ENCODE assay signal across 8 cellular contexts in the genomic region with DNA sequence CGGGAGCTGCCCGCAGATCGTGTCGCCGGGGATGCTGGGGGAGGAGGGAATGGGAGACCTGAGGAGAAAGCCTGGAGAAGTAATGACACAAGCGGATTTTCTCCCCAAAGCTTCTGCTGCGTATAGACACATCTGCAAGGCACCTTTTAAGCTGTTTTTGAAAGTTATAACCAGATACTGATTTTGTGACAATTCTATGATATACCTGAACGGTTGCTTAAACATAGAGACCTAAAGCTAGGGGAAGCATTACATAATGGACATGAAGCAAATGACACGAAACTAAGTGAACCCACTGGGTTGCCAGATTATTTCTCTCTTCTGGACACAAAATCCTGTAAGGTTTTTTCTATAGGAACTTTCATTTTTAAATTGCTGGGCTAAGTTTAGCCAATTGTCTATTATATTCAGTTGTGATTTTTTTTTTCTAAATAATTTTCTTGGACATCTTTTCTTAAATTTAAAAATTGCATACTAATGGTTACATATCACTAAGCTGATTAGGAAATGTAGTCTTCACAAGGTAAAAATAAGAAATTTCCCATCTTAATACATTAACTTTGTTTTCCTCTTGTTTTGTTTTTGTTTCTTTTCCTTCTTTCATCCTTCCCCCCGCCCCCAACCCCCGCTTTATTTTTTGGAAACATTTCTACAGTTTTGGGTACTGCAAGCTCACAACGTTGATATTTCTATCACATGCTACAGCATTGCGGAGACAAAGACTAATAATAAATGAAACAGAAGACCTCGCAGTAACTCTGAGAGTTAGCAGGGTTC. TPM values are rescaled to one million over a fixed set of nuclear protein-coding genes. Genes with fewer than 3 reads are reported as not detected.
DNase-seq lines count a peak whose midpoint lies in the region; ATAC-seq and TF ChIP-seq lines count a peak whose summit lies in the region.

No MANE protein-coding gene starts in this region.

- H3K18ac ChIP-seq in trophoblast cell (ENCODE audit: low read length): no peak overlapping the region

- peak overlapping the region; percentile 91 for H2AFZ ChIP-seq in GM23248
- H2AFZ ChIP-seq in PC-3 (ENCODE audit: low read length): peak overlapping the region; percentile 86
- H2AFZ ChIP-seq in trophoblast cell (ENCODE audit: insufficient read depth, low read length, poor library complexity): peak overlapping the region; percentile 48

- no peak overlapping the region for H4K91ac ChIP-seq in trophoblast cell (ENCODE audit: low read depth, low read length)

- peak overlapping the region; percentile 22 for H4K12ac ChIP-seq in trophoblast cell (ENCODE audit: low read depth, low read length)

- 15 to 19% methylated on average over 14 of the region's 14 CpGs for WGBS in GM23248 (ENCODE audit: low coverage in 1 of 2, low lambda C conversion rate in 2 of 2, missing lambda C conversion rate in 2 of 2), 2 experiments
- no CpG with 5 or more reads among the region's 14 CpGs for WGBS in trophoblast cell (ENCODE audit: extremely low coverage, insufficient coverage, insufficient read length)

- H3F3A ChIP-seq in GM23248 (ENCODE audit: insufficient read depth) (peaks cover 15% of the 10 kb centered on the region; the same call in 1 of the 2 replicates), PC-3 (ENCODE audit: low read length, unreplicated experiment) (no peaks in the 10 kb centered on the region)

- H3K27ac ChIP-seq in GM23248 (peak overlapping the region; percentile 54), PC-3 (ENCODE audit: low read length) (no peak overlapping the region), trophoblast cell (ENCODE audit: low read depth, low read length) (no peak overlapping the region)

- H2BK5ac ChIP-seq in trophoblast cell (ENCODE audit: low read depth, low read length, poor library complexity): no peak overlapping the region

- no peak overlapping the region for H2BK120ac ChIP-seq in trophoblast cell (ENCODE audit: insufficient read depth, low read length, poor library complexity)

- H3K9me3 ChIP-seq in GM23248 (ENCODE audit: low read depth) (no peaks in the 10 kb centered on the region), PC-3 (ENCODE audit: low read length) (no peaks in the 10 kb centered on the region), trophoblast cell (ENCODE audit: insufficient read depth, low read depth, low read length) (no peaks in the 10 kb centered on the region)

- no peak overlapping the region for H2AK5ac ChIP-seq in trophoblast cell (ENCODE audit: low read length)

- peaks cover 9% of the 10 kb centered on the region for H3K4me1 ChIP-seq in GM23248 (ENCODE audit: insufficient read depth)
- H3K4me1 ChIP-seq in PC-3 (ENCODE audit: insufficient read depth, low read length): peaks cover 26% of the 10 kb centered on the region
- H3K4me1 ChIP-seq in trophoblast cell (ENCODE audit: control insufficient read depth in 1 of 2, insufficient read depth in 2 of 2, low read length in 2 of 2): peaks cover 2 to 3% of the 10 kb centered on the region in 2 experiments

- DNase-seq in GM23248: no peak
- DNase-seq in PC-3: no peak
- DNase-seq in epithelial cell of proximal tubule (ENCODE audit: low read depth): no peak
- DNase-seq in trophoblast cell: peak in 1 of 2 donors; percentile 57
- no peak for DNase-seq in DMS 273 (lab: John Stamatoyannopoulos, UW; ENCODE audit: unreplicated experiment)

- no peaks in the 10 kb centered on the region for H3K79me1 ChIP-seq in trophoblast cell (ENCODE audit: low read length)

- no peaks in the 10 kb centered on the region for H3K36me3 ChIP-seq in GM23248 (ENCODE audit: low read depth)
- no peaks in the 10 kb centered on the region for H3K36me3 ChIP-seq in PC-3 (ENCODE audit: low read depth, low read length)
- H3K36me3 ChIP-seq in trophoblast cell (ENCODE audit: control insufficient read depth in 1 of 2, insufficient read depth in 2 of 2, low read length in 2 of 2): no peaks in the 10 kb centered on the region

- H3K9me2 ChIP-seq in GM23248 (ENCODE audit: insufficient read depth) (no peaks in the 10 kb centered on the region), PC-3 (replicated peaks; ENCODE audit: low read length) (no peaks in the 10 kb centered on the region)

- no peak overlapping the region for H2BK12ac ChIP-seq in trophoblast cell (ENCODE audit: low read length)

- H3K79me2 ChIP-seq in GM23248 (ENCODE audit: insufficient read depth): peaks cover 46% of the 10 kb centered on the region
- peaks cover 19% of the 10 kb centered on the region for H3K79me2 ChIP-seq in PC-3 (ENCODE audit: low read length)
- peaks cover 3% of the 10 kb centered on the region for H3K79me2 ChIP-seq in trophoblast cell (ENCODE audit: control insufficient read depth, insufficient read depth, low read length, poor library complexity)

- POLR2A ChIA-PET in PC-3 (lab: Charles Lee; ENCODE audit: unreplicated experiment): no interaction called here

- intact Hi-C loops in PC-3 (cut with micrococcal nuclease): loop anchor here (1.0 to 2.0 kb wide), 3 partner anchors 63 to 219 kb away; no protein-coding TSS in a partner anchor

- no peak overlapping the region for H3K4ac ChIP-seq in trophoblast cell (ENCODE audit: low read depth, low read length)

- ATAC-seq in PC-3 (no peak), GM19397 (IDR thresholded peaks at IDR 0.05; ENCODE audit: unreplicated experiment) (no peak), HG03108 (IDR thresholded peaks at IDR 0.05; ENCODE audit: unreplicated experiment) (no peak), GM21390 (IDR thresholded peaks at IDR 0.05; ENCODE audit: unreplicated experiment) (no peak)

- H4K20me1 ChIP-seq in GM23248 (ENCODE audit: insufficient read depth) (no peaks in the 10 kb centered on the region), PC-3 (ENCODE audit: low read length) (no peaks in the 10 kb centered on the region)

- CTCF ChIA-PET in PC-3 (lab: Charles Lee): no interaction called here

- in situ Hi-C loops in GM23248 (cut with MboI): no loop called here

- H3K14ac ChIP-seq in trophoblast cell (ENCODE audit: low read length): no peak overlapping the region

- peak overlapping the region; percentile 80 for H3K9ac ChIP-seq in GM23248
- peak overlapping the region; percentile 57 for H3K9ac ChIP-seq in PC-3 (ENCODE audit: low read length)
- H3K9ac ChIP-seq in trophoblast cell (ENCODE audit: low read length): no peak overlapping the region

- no peak overlapping the region for H4K8ac ChIP-seq in trophoblast cell (ENCODE audit: low read depth, low read length)

- no peak for TF ChIP-seq CTCF in PC-3 (conservative IDR thresholded peaks at IDR 0.05; ENCODE audit: low read depth, low read length)
- TF ChIP-seq CTCF in epithelial cell of proximal tubule (conservative IDR thresholded peaks at IDR 0.05; ENCODE audit: low read depth, low read length): no peak

- no peak overlapping the region for H3K23ac ChIP-seq in trophoblast cell (ENCODE audit: low read length)

- BruUV-seq in PC-3 (replicated peaks; lab: Mats Ljungman, UMichigan): TSS peak; percentile 45

- H3K27me3 ChIP-seq in GM23248 (replicated peaks; ENCODE audit: insufficient read depth): no peaks in the 10 kb centered on the region
- no peaks in the 10 kb centered on the region for H3K27me3 ChIP-seq in PC-3 (ENCODE audit: low read length)
- H3K27me3 ChIP-seq in trophoblast cell (ENCODE audit: insufficient read depth, low read length): peaks cover 8% of the 10 kb centered on the region

- H3K4me3 ChIP-seq in GM23248: peak overlapping the region; percentile 85
- H3K4me3 ChIP-seq in PC-3 (ENCODE audit: low read length): peak overlapping the region; percentile 83
- H3K4me3 ChIP-seq in epithelial cell of proximal tubule (ENCODE audit: low read depth, low read length): peak overlapping the region; percentile 91
- H3K4me3 ChIP-seq in trophoblast cell (ENCODE audit: low read depth, low read length): peak overlapping the region; percentile 95

- H3K4me2 ChIP-seq in GM23248 (ENCODE audit: unreplicated experiment) (peak overlapping the region; percentile 88), PC-3 (ENCODE audit: low read length) (peak overlapping the region; percentile 87), trophoblast cell (ENCODE audit: low read length) (peak overlapping the region; percentile 90)

RNA-seq across cellular contexts. Expression of gene OSBPL6, which starts 1.3 kb away (rescaled TPM):
- 6.3 and 8.9 TPM in 2 replicates for total RNA-seq in GM23248 (2014; rRNA removed; shearing (Covaris generic))
- 10.6 and 11.8 TPM in 2 replicates for polyA plus RNA-seq in GM23248 (2016; fragmentation: Nextera tagmentation; extraction: Ambion mirVana)
- total RNA-seq in PC-3 (2014; rRNA removed) (2.8 and 4.0 TPM in 2 replicates), epithelial cell of proximal tubule (2.9 and 3.1 TPM in 2 replicates)
- polyA plus RNA-seq in trophoblast cell (2013): 1.1 and 1.2 TPM in 2 replicates
